In the genomic region with DNA sequence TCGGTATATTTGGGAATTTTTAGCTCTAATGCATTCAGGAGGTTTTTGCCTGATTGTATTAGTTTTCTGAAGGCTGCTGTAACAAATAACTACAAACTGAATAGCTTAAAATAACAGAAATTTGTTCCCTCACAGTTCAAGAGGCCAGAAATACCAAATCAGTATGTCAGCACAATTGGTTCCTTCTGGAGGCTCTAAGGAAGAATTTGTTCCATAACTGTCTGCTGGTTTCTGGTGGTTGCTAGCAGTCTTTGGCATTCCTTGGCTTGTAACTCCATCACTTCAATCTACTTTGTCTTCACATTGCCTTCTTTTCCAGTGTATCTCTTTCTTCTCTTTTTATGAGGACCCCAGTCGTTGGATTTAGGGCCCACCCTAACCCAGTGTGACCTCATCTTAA, we compare ENCODE assay signal across 30 cellular contexts.
"Had no signal": no experiment of that assay in that cellular context is flagged by ENCODE, and none has a peak within 500 bp of the region (broad histone marks: within the 10 kb centered on the region; RNA-seq: fewer than 3 reads in every experiment).

No MANE protein-coding gene starts in this region.

- H3K27ac ChIP-seq: colonic mucosa, epithelial cell of prostate, foreskin keratinocyte, gastroesophageal sphincter, heart left ventricle, hepatocyte, neural progenitor cell, parathyroid adenoma, prostate gland, right atrium auricular region, sigmoid colon, skin epidermis, spleen, thoracic aorta, tibial nerve, upper lobe of left lung had no signal

- H3K4me3 ChIP-seq: colonic mucosa, gastroesophageal sphincter, heart left ventricle, hepatocyte, lung, mucosa of descending colon, neural progenitor cell, prostate gland, right atrium auricular region, sigmoid colon, skin epidermis, spleen, thoracic aorta, tibial nerve, upper lobe of left lung had no signal

- H3K27me3 Mint-ChIP-seq: dendritic cell treated with granulocyte-macrophage colony-stimulating factor and Interleukin-4, amounts not matched to agents 40 ng/mL and 50 ng/mL, for 4 days; memory B cell; naive B cell; natural killer cell treated with Interleukin-12 subunit alpha and Interleukin-12 subunit beta and Interleukin-15 and Interleukin-18, amount 100 ng/mL, for 72 hours; stimulated activated naive B cell treated with anti-CD40 and anti-IgM and Interleukin-4, amounts not matched to agents 10 μg/mL and 1 μg/mL and 100 μg/mL, for 72 hours; stimulated activated naive CD8-positive, alpha-beta T cell treated with anti-CD3 and anti-CD28 coated beads, Interleukin-15, Interleukin-2, amounts not matched to agents 100 ng/mL and 50 ng/mL, for 24 hours had no signal

- H3K9me3 ChIP-seq: colonic mucosa, gastroesophageal sphincter, heart left ventricle, mucosa of descending colon, prostate gland, right atrium auricular region, sigmoid colon, spleen, thoracic aorta, tibial nerve, upper lobe of left lung had no signal

- H3K27ac Mint-ChIP-seq: dendritic cell treated with granulocyte-macrophage colony-stimulating factor and Interleukin-4, amounts not matched to agents 40 ng/mL and 50 ng/mL, for 4 days; endodermal cell; memory B cell; mesothelial cell of epicardium; natural killer cell treated with Interleukin-12 subunit alpha and Interleukin-12 subunit beta and Interleukin-15 and Interleukin-18, amount 100 ng/mL, for 72 hours; neural progenitor cell; stimulated activated naive B cell treated with anti-CD40 and anti-IgM and Interleukin-4, amounts not matched to agents 10 μg/mL and 1 μg/mL and 100 μg/mL, for 72 hours; stimulated activated naive CD8-positive, alpha-beta T cell treated with anti-CD3 and anti-CD28 coated beads, Interleukin-15, Interleukin-2, amounts not matched to agents 100 ng/mL and 50 ng/mL, for 24 hours had no signal

- H3K9me3 Mint-ChIP-seq: dendritic cell treated with granulocyte-macrophage colony-stimulating factor and Interleukin-4, amounts not matched to agents 40 ng/mL and 50 ng/mL, for 4 days; endodermal cell; naive B cell; natural killer cell treated with Interleukin-12 subunit alpha and Interleukin-12 subunit beta and Interleukin-15 and Interleukin-18, amount 100 ng/mL, for 72 hours; neural progenitor cell; stimulated activated naive B cell treated with anti-CD40 and anti-IgM and Interleukin-4, amounts not matched to agents 10 μg/mL and 1 μg/mL and 100 μg/mL, for 72 hours; stimulated activated naive CD8-positive, alpha-beta T cell treated with anti-CD3 and anti-CD28 coated beads, Interleukin-15, Interleukin-2, amounts not matched to agents 100 ng/mL and 50 ng/mL, for 24 hours had no signal

- H3K4me1 Mint-ChIP-seq: memory B cell; mesothelial cell of epicardium; neural progenitor cell; stimulated activated naive B cell treated with anti-CD40 and anti-IgM and Interleukin-4, amounts not matched to agents 10 μg/mL and 1 μg/mL and 100 μg/mL, for 72 hours had no signal

- ATAC-seq: esophagus mucosa; foreskin keratinocyte; gastroesophageal sphincter; heart left ventricle; left lobe of liver; mucosa of descending colon; natural killer cell treated with Interleukin-12 subunit alpha and Interleukin-12 subunit beta and Interleukin-15 and Interleukin-18, amount 100 ng/mL, for 72 hours; stimulated activated naive B cell treated with anti-CD40 and anti-IgM and Interleukin-4, amounts not matched to agents 10 μg/mL and 1 μg/mL and 100 μg/mL, for 72 hours had no signal

- DNase-seq: colonic mucosa; effector CD8-positive, alpha-beta T cell; endodermal cell; foreskin keratinocyte; heart left ventricle; kidney; mucosa of descending colon; naive B cell; sigmoid colon; spleen; stimulated activated naive B cell treated with anti-CD40 and anti-IgM and Interleukin-4, amounts not matched to agents 10 μg/mL and 1 μg/mL and 100 μg/mL, for 72 hours; upper lobe of left lung had no signal

- H3K27me3 ChIP-seq: colonic mucosa, foreskin keratinocyte, gastroesophageal sphincter, heart left ventricle, hepatocyte, neural progenitor cell, right atrium auricular region, sigmoid colon, spleen, tibial nerve, upper lobe of left lung had no signal

- H3K4me3 Mint-ChIP-seq: dendritic cell treated with granulocyte-macrophage colony-stimulating factor and Interleukin-4, amounts not matched to agents 40 ng/mL and 50 ng/mL, for 4 days; endodermal cell; memory B cell; mesothelial cell of epicardium; naive B cell; natural killer cell treated with Interleukin-12 subunit alpha and Interleukin-12 subunit beta and Interleukin-15 and Interleukin-18, amount 100 ng/mL, for 72 hours; neural progenitor cell; stimulated activated naive B cell treated with anti-CD40 and anti-IgM and Interleukin-4, amounts not matched to agents 10 μg/mL and 1 μg/mL and 100 μg/mL, for 72 hours; stimulated activated naive CD8-positive, alpha-beta T cell treated with anti-CD3 and anti-CD28 coated beads, Interleukin-15, Interleukin-2, amounts not matched to agents 100 ng/mL and 50 ng/mL, for 24 hours had no signal
